ENCODE assay signal across 1 cellular context in genomic region chr3:11653298-11654055, GRCh38.
TF ChIP-seq lines count a peak whose summit lies in the region.

No MANE protein-coding gene starts in this region.

TF ChIP-seq in K562, 482 proteins besides CTCF, POLR2A, EP300 and RAD21:
- TF ChIP-seq CC2D1A (IDR thresholded peaks at IDR 0.05): no peak
- no peak for TF ChIP-seq TCF7L2 (IDR thresholded peaks at IDR 0.05; ENCODE audit: low read depth, low read length)
- no peak for TF ChIP-seq ARID3A (IDR thresholded peaks at IDR 0.05; ENCODE audit: borderline replicate concordance, low read depth, low read length)
- TF ChIP-seq PBX2 (CRISPR knock-in tag; IDR thresholded peaks at IDR 0.05; ENCODE audit: low read depth): no peak
- no peak for TF ChIP-seq PBX2 (tag; conservative IDR thresholded peaks at IDR 0.05; ENCODE audit: low read depth)
- peak in 1 of 2 experiments; percentile 37; a peak in 1 of 4 replicates for TF ChIP-seq FOXA3 (CRISPR knock-in tag; conservative IDR thresholded peaks at IDR 0.05 in 1 of 2, IDR thresholded peaks at IDR 0.05 in 1 of 2)
- no peak for TF ChIP-seq TAF9B (IDR thresholded peaks at IDR 0.05; ENCODE audit: partially characterized antibody)
TF ChIP-seq in K562: peak in this region for 1.
